ENCODE assay signal across 26 cellular contexts in the genomic region with DNA sequence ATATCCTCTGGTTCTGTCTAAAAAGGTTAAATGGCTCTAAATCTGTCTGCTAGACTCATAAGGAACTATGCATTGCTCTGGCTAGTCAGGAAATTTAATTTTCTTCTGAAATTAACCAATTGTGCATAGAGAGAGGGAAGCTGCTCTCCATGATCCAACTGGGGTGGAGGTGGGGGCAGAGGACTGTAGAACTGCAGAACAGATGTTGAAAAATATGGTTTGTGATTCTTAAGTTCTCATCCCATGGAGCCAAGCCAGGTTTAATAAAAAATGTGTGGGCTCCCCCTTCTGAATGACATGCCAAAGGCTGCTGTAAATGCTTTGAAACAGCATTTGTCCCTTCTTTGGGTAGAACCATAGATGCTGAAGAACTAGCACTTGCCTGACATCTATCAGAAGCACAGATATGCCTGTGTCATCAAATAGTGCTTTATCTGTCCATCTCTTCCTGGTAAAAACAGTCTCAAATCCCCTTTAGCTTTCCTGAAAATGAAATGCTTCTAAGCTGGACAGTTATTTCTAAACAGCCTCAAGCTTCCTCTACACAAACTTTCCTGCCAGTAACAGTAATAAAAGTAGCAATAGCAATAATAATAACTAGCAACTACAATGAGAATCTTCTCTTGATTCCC.
DNase-seq lines count a peak whose midpoint lies in the region; TF ChIP-seq lines count a peak whose summit lies in the region.
"Had no signal": no experiment of that assay in that cellular context is flagged by ENCODE, and none has a peak within 500 bp of the region (broad histone marks: within the 10 kb centered on the region; RNA-seq: fewer than 3 reads in every experiment).

No MANE protein-coding gene starts in this region.

- no peak overlapping the region for H3K4me3 Mint-ChIP-seq in T-helper 2 cell treated with Interferon-gamma antibody and Interleukin-4, amounts not matched to agents 5 μg/mL and 100 μg/mL, for 36 hours
- H3K4me3 Mint-ChIP-seq: B cell; CD8-positive, alpha-beta T cell; GM23338; H9 had no signal

- in situ Hi-C loops in brain microvascular endothelial cell (cut with HindIII; ENCODE audit: low pct_ligation_motif_present, low sequenced_read_pairs) = no loop called here

- BruUV-seq in A673 (replicated peaks; lab: Mats Ljungman, UMichigan) = no TSS peak

- H3K4me1 ChIP-seq in A673 (ENCODE audit: insufficient read depth, low read length, poor library complexity, severe bottlenecking) (peaks cover 31% of the 10 kb centered on the region), adrenal gland (replicated peaks in 1 of 2) (no peaks in the 10 kb centered on the region)

- H3K27me3 ChIP-seq in A673 (replicated peaks; ENCODE audit: insufficient read depth, low read depth, low read length, poor library complexity) (no peaks in the 10 kb centered on the region), brain microvascular endothelial cell (replicated peaks) (no peaks in the 10 kb centered on the region), adrenal gland (no peaks in the 10 kb centered on the region)
- H3K27me3 ChIP-seq: SJSA1 had no signal

- H3K27ac ChIP-seq in A673 (ENCODE audit: low read depth, low read length, poor library complexity, severe bottlenecking) (no peak overlapping the region), brain microvascular endothelial cell (no peak overlapping the region), adrenal gland (no peak overlapping the region)
- H3K27ac ChIP-seq: C4-2B, SJSA1 had no signal

- H3K27me3 Mint-ChIP-seq in T-helper 2 cell treated with Interferon-gamma antibody and Interleukin-4, amounts not matched to agents 5 μg/mL and 100 μg/mL, for 36 hours (ENCODE audit: low read depth) = no peaks in the 10 kb centered on the region
- H3K27me3 Mint-ChIP-seq: B cell had no signal

- H3K9me3 Mint-ChIP-seq in T-helper 2 cell treated with Interferon-gamma antibody and Interleukin-4, amounts not matched to agents 5 μg/mL and 100 μg/mL, for 36 hours = peaks cover 48% of the 10 kb centered on the region
- H3K9me3 Mint-ChIP-seq: GM23338, H9 had no signal

- H3K36me3 Mint-ChIP-seq in T-helper 2 cell treated with Interferon-gamma antibody and Interleukin-4, amounts not matched to agents 5 μg/mL and 100 μg/mL, for 36 hours (ENCODE audit: low read depth) = no peaks in the 10 kb centered on the region
- H3K36me3 Mint-ChIP-seq: CD8-positive, alpha-beta T cell had no signal

- H3K27ac Mint-ChIP-seq in T-helper 2 cell treated with Interferon-gamma antibody and Interleukin-4, amounts not matched to agents 5 μg/mL and 100 μg/mL, for 36 hours = no peak overlapping the region
- H3K27ac Mint-ChIP-seq: B cell; CD8-positive, alpha-beta T cell; GM23338; H9 had no signal

- POLR2A ChIA-PET in A673 (lab: Charles Lee; ENCODE audit: low non-redundant PET) = no interaction called here

- CTCF ChIA-PET in A673 (lab: Charles Lee) = no interaction called here

- DNase-seq in NCI-H524 (lab: John Stamatoyannopoulos, UW) (peak; percentile 18 to 63), NCI-H524 treated with DMSO at 0.1 percent for 48 hours (lab: John Stamatoyannopoulos, UW) (no peak), A673 (ENCODE audit: low spot score) (peak; percentile 73), EL (peak; percentile 26), brain microvascular endothelial cell (no peak), adrenal gland (no peak)
- DNase-seq in activated effector memory CD4-positive, alpha-beta T cell treated with Interleukin-2 at 50 U/mL for 16 hours = no peak
- no peak for DNase-seq in T-helper 2 cell treated with Interferon-gamma antibody and Interleukin-4, amounts not matched to agents 5 μg/mL and 100 μg/mL, for 36 hours (ENCODE audit: low spot score)
- DNase-seq: CD8-positive, alpha-beta T cell; DMS153; DND-41; H9; Karpas-422; NCI-H1092 treated with DMSO at 0.1 percent for 48 hours; NCI-H1436; NCI-H187; NCI-H2081 treated with DMSO at 0.1 percent for 48 hours; NCI-H446; NCI-H526 treated with DMSO at 0.1 percent for 48 hours; NK-92 treated with Interleukin-12 subunit alpha and Interleukin-12 subunit beta, amount 100 ng/mL, for 24 hours; PC-3; Right ventricle myocardium superior had no signal

- intact Hi-C loops in A673 (cut with micrococcal nuclease; ENCODE audit: unreplicated experiment) (no loop called here), adrenal gland (cut with DNase I) (no loop called here)

- TF ChIP-seq POLR2A in adrenal gland (IDR thresholded peaks at IDR 0.05) = no peak

- no peaks in the 10 kb centered on the region for H3K9me3 ChIP-seq in A673 (ENCODE audit: low read depth, low read length, poor library complexity, severe bottlenecking)
- H3K9me3 ChIP-seq in adrenal gland (replicated peaks in 1 of 3) = no peaks in the 10 kb centered on the region
- H3K9me3 ChIP-seq: SJSA1 had no signal

- no peaks in the 10 kb centered on the region for H3K4me1 Mint-ChIP-seq in T-helper 2 cell treated with Interferon-gamma antibody and Interleukin-4, amounts not matched to agents 5 μg/mL and 100 μg/mL, for 36 hours (ENCODE audit: low read depth)
- H3K4me1 Mint-ChIP-seq: B cell had no signal

- no peaks in the 10 kb centered on the region for H3K36me3 ChIP-seq in A673 (ENCODE audit: insufficient read depth, low read length, poor library complexity, severe bottlenecking)
- no peaks in the 10 kb centered on the region for H3K36me3 ChIP-seq in brain microvascular endothelial cell (replicated peaks)
- H3K36me3 ChIP-seq in adrenal gland (replicated peaks in 1 of 2) = no peaks in the 10 kb centered on the region
- H3K36me3 ChIP-seq: SJSA1 had no signal

- H3K4me3 ChIP-seq in A673 (ENCODE audit: low read depth, low read length, poor library complexity, severe bottlenecking) (no peak overlapping the region), brain microvascular endothelial cell (ENCODE audit: low read depth, low read length) (no peak overlapping the region), adrenal gland (no peak overlapping the region)
- H3K4me3 ChIP-seq: GM23338, SJSA1 had no signal

- TF ChIP-seq CTCF in A673 (conservative IDR thresholded peaks at IDR 0.05; ENCODE audit: low read depth, low read length) = peak; percentile 37
- peak; percentile 12 for TF ChIP-seq CTCF in brain microvascular endothelial cell (IDR thresholded peaks at IDR 0.05; ENCODE audit: low read depth, low read length, missing control alignments)
- no peak for TF ChIP-seq CTCF in adrenal gland (IDR thresholded peaks at IDR 0.05)

Comparison
In these comparisons a context has a peak if more than half of its experiments do, and no peak if none do; other contexts are left out.
1. DNase-seq: peak in NCI-H524 (2 of 2), A673 (single experiment) and EL (single experiment); none in NCI-H524 treated with DMSO at 0.1 percent for 48 hours (single experiment), brain microvascular endothelial cell (single experiment), adrenal gland (0 of 7), activated effector memory CD4-positive, alpha-beta T cell treated with Interleukin-2 at 50 U/mL for 16 hours (single experiment) and T-helper 2 cell treated with Interferon-gamma antibody and Interleukin-4, amounts not matched to agents 5 μg/mL and 100 μg/mL, for 36 hours (single experiment).
2. CTCF ChIP-seq: peak in A673 (single experiment) and brain microvascular endothelial cell (single experiment); none in adrenal gland (0 of 6).